Comparison of ENCODE assay signal across 2 cellular contexts in the genomic region with DNA sequence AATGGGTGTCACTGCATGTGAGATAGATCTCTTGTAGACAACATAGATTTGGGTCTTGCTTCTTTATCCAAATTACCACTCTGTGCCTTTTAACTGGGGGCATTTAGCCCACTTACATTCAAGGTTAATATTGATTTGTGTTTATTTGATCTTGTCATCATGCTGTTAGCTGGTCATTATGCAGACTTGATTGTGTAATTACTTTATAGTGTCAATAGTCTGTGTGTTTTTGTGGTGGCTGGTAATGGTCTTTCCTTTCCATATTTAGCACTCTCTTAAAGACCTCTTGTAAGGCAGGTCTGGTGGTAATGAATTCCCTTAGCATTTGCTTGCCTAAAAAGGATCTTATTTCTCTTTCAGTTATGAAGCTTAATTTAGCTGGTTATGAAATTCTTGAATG.
TF ChIP-seq lines count a peak whose summit lies in the region.

No MANE protein-coding gene starts in this region.

TF ChIP-seq in liver, 16 proteins besides CTCF, POLR2A, EP300 and RAD21:
- TF ChIP-seq JUND (IDR thresholded peaks at IDR 0.05) (no peak), HNF4A (conservative IDR thresholded peaks at IDR 0.05) (no peak), HNF4G (IDR thresholded peaks at IDR 0.05) (no peak), FOXA1 (IDR thresholded peaks at IDR 0.05) (no peak), FOXA2 (IDR thresholded peaks at IDR 0.05) (peak; percentile 33)

TF ChIP-seq in HepG2, 621 proteins besides CTCF, POLR2A, EP300 and RAD21:
- TF ChIP-seq GATAD1 (CRISPR knock-in tag; IDR thresholded peaks at IDR 0.05) (no peak), SRSF1 (optimal IDR thresholded peaks at IDR 0.05; ENCODE audit: low read depth, low read length) (no peak), NFE2 (CRISPR knock-in tag; IDR thresholded peaks at IDR 0.05) (no peak), ZNF687 (CRISPR knock-in tag; IDR thresholded peaks at IDR 0.05) (no peak), ZNF556 (CRISPR knock-in tag; IDR thresholded peaks at IDR 0.05; ENCODE audit: borderline replicate concordance) (no peak), KDM5A (IDR thresholded peaks at IDR 0.05; ENCODE audit: borderline replicate concordance, low read length) (no peak), ZNF251 (CRISPR knock-in tag; IDR thresholded peaks at IDR 0.05) (no peak), ZNF577 (CRISPR knock-in tag; IDR thresholded peaks at IDR 0.05; ENCODE audit: borderline replicate concordance, low read depth) (no peak), ZNF891 (CRISPR knock-in tag; IDR thresholded peaks at IDR 0.05) (no peak), CSRNP2 (CRISPR knock-in tag; conservative IDR thresholded peaks at IDR 0.05; ENCODE audit: low read depth) (no peak), AHR (CRISPR knock-in tag; IDR thresholded peaks at IDR 0.05) (no peak), LCORL (IDR thresholded peaks at IDR 0.05) (no peak), LCORL (CRISPR knock-in tag; IDR thresholded peaks at IDR 0.05) (no peak), ZBTB2 (CRISPR knock-in tag; IDR thresholded peaks at IDR 0.05; ENCODE audit: low read depth) (no peak)
- TF ChIP-seq, protein P1, sequence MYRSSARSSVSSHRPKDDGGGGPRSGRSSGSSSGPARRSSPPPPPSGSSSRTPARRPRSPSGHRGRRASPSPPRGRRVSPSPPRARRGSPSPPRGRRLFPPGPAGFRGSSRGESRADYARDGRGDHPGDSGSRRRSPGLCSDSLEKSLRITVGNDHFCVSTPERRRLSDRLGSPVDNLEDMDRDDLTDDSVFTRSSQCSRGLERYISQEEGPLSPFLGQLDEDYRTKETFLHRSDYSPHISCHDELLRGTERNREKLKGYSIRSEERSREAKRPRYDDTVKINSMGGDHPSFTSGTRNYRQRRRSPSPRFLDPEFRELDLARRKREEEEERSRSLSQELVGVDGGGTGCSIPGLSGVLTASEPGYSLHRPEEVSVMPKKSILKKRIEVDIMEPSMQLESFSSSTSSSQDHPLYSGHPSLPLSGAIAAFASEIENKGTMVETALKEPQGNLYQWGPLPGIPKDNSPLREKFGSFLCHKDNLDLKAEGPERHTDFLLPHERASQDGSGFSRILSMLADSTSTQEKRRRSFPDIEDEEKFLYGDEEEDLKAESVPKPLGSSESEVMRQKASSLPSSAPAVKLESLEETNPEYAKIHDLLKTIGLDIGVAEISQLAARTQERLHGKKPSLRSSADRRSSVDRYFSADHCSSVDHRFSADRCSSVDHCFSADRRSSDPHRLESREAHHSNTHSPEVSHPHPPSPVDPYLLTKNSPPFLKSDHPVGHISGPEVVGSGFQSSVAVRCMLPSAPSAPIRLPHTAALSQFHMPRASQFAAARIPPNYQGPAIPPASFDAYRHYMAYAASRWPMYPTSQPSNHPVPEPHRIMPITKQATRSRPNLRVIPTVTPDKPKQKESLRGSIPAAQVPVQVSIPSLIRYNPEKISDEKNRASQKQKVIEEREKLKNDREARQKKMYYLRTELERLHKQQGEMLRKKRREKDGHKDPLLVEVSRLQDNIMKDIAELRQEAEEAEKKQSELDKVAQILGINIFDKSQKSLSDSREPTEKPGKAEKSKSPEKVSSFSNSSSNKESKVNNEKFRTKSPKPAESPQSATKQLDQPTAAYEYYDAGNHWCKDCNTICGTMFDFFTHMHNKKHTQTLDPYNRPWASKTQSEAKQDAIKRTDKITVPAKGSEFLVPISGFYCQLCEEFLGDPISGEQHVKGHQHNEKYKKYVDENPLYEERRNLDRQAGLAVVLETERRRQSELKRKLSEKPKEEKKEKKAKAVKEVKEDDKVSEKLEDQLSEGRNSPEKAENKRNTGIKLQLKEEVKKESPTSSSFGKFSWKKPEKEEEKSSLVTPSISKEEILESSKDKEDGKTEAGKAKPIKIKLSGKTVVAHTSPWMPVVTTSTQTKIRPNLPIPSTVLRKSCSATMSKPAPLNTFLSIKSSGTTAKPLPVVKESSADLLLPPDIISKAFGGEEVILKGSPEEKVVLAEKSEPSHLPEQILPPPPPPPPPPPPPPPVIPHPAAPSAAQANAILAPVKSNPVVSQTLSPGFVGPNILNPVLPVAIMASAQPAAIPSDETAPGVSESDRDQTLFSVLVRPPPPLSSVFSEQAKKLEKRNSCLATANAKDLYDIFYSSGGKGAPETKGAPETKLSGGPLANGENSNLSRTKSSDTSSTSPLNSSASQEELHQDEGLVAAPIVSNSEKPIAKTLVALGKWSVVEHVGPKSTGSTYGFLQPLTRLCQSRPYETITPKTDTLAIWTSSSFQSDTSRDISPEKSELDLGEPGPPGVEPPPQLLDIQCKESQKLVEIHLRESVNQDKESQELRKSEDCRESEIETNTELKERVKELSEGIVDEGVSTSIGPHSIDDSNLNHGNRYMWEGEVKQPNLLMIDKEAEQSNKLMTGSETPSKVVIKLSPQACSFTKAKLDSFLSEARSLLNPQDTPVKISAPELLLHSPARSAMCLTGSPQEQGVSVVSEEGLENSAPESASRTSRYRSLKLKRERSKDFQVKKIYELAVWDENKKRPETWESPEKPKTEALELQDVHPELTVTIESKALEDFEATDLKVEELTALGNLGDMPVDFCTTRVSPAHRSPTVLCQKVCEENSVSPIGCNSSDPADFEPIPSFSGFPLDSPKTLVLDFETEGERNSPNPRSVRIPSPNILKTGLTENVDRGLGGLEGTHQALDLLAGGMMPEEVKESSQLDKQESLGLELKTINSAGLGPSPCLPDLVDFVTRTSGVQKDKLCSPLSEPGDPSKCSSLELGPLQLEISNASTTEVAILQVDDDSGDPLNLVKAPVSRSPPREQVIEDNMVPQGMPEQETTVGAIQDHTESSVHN (CRISPR knock-in tag; IDR thresholded peaks at IDR 0.05) = no peak
- TF ChIP-seq, protein P2, sequence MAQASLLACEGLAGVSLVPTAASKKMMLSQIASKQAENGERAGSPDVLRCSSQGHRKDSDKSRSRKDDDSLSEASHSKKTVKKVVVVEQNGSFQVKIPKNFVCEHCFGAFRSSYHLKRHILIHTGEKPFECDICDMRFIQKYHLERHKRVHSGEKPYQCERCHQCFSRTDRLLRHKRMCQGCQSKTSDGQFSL (CRISPR knock-in tag; IDR thresholded peaks at IDR 0.05) = no peak
- TF ChIP-seq, protein P3, sequence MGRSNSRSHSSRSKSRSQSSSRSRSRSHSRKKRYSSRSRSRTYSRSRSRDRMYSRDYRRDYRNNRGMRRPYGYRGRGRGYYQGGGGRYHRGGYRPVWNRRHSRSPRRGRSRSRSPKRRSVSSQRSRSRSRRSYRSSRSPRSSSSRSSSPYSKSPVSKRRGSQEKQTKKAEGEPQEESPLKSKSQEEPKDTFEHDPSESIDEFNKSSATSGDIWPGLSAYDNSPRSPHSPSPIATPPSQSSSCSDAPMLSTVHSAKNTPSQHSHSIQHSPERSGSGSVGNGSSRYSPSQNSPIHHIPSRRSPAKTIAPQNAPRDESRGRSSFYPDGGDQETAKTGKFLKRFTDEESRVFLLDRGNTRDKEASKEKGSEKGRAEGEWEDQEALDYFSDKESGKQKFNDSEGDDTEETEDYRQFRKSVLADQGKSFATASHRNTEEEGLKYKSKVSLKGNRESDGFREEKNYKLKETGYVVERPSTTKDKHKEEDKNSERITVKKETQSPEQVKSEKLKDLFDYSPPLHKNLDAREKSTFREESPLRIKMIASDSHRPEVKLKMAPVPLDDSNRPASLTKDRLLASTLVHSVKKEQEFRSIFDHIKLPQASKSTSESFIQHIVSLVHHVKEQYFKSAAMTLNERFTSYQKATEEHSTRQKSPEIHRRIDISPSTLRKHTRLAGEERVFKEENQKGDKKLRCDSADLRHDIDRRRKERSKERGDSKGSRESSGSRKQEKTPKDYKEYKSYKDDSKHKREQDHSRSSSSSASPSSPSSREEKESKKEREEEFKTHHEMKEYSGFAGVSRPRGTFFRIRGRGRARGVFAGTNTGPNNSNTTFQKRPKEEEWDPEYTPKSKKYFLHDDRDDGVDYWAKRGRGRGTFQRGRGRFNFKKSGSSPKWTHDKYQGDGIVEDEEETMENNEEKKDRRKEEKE (IDR thresholded peaks at IDR 0.05) = no peak
- TF ChIP-seq, protein P4, sequence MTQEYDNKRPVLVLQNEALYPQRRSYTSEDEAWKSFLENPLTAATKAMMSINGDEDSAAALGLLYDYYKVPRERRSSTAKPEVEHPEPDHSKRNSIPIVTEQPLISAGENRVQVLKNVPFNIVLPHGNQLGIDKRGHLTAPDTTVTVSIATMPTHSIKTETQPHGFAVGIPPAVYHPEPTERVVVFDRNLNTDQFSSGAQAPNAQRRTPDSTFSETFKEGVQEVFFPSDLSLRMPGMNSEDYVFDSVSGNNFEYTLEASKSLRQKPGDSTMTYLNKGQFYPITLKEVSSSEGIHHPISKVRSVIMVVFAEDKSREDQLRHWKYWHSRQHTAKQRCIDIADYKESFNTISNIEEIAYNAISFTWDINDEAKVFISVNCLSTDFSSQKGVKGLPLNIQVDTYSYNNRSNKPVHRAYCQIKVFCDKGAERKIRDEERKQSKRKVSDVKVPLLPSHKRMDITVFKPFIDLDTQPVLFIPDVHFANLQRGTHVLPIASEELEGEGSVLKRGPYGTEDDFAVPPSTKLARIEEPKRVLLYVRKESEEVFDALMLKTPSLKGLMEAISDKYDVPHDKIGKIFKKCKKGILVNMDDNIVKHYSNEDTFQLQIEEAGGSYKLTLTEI (CRISPR knock-in tag; conservative IDR thresholded peaks at IDR 0.05) = no peak
